ENCODE assay signal across 8 cellular contexts in the genomic region with DNA sequence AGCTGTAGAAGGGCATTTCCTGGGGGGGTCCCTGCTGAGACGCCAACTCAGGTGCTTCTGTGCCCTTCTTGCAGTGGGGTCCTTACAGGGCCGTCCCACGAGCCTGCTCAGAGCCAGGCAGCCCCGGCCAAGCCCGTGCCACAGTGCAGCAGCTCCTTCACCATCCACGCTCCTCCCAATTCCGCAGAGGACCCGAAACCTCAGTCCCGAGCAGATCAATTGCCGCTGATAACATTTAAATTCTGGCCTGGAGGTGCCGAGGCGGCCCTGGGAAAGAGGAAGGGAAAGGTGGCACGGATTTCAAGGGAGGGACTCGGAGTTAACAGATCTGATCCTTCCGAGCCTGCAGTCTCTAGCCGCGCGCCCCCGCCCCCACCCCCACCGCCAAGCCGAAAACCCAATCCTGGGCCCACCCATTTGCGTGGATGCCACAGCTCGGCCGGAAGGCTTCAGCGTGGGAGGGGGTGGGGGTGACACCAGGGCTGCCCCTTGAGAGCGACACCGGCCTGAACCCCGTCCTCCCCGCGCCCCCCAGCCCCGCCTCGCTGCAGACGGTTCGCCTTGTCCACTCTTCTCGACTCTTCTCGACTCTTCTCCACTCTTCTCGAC. TPM values are rescaled to one million over a fixed set of nuclear protein-coding genes. Genes with fewer than 3 reads are reported as not detected.
DNase-seq lines count a peak whose midpoint lies in the region; ATAC-seq and TF ChIP-seq lines count a peak whose summit lies in the region.

No MANE protein-coding gene starts in this region.

- peaks cover 56% of the 10 kb centered on the region for H3K4me1 Mint-ChIP-seq in activated CD4-positive, alpha-beta T cell treated with anti-CD3 and anti-CD28 coated beads for 36 hours

- peaks cover 18 to 48% of the 10 kb centered on the region in 2 donors for H3K4me1 ChIP-seq in thoracic aorta (ENCODE audit: control insufficient read depth in 1 of 2, low read depth in 2 of 2)

- H3K9me3 ChIP-seq in thoracic aorta: no peaks in the 10 kb centered on the region

- intact Hi-C loops in activated CD4-positive, alpha-beta T cell treated with anti-CD3 and anti-CD28 coated beads for 36 hours (cut with DNase I, micrococcal nuclease): loop anchor here in 1 of 2 experiments (1.0 to 2.0 kb wide), 4 partner anchors 32 to 108 kb away; a partner anchor contains a TSS

- H3K27me3 ChIP-seq in thoracic aorta (replicated peaks; ENCODE audit: insufficient read depth): no peaks in the 10 kb centered on the region

- DNase-seq in activated CD4-positive, alpha-beta T cell treated with anti-CD3 and anti-CD28 coated beads for 36 hours: peak; percentile 36
- no peak for DNase-seq in activated CD4-positive, alpha-beta T cell treated with anti-CD3 and anti-CD28 coated beads, Interleukin-2, amount 50 U/mL, for 4 hours
- DNase-seq in astrocyte of the spinal cord (ENCODE audit: low read depth, low spot score): no peak
- peak; percentile 66 for DNase-seq in left kidney (ENCODE audit: low read depth, low spot score)
- DNase-seq in thoracic aorta (ENCODE audit: low spot score): no peak
- no peak for DNase-seq in DMS 273 (lab: John Stamatoyannopoulos, UW; ENCODE audit: unreplicated experiment)
- no peak for DNase-seq in midbrain (lab: John Stamatoyannopoulos, UW)
- DNase-seq in NCI-H2029 (lab: John Stamatoyannopoulos, UW): no peak

- in situ Hi-C loops in astrocyte of the spinal cord (cut with HindIII; ENCODE audit: low sequenced_read_pairs): no loop called here

- no peaks in the 10 kb centered on the region for H3K9me3 Mint-ChIP-seq in activated CD4-positive, alpha-beta T cell treated with anti-CD3 and anti-CD28 coated beads for 36 hours (ENCODE audit: low read depth)

- no peaks in the 10 kb centered on the region for H3K36me3 ChIP-seq in thoracic aorta

- POLR2A ChIA-PET in activated CD4-positive, alpha-beta T cell treated with anti-CD3 and anti-CD28 coated beads for 36 hours (lab: Charles Lee): interaction anchor here (0.7 kb wide), 1 partner anchor 54 kb away, joined by 3 read pairs; no protein-coding TSS in a partner anchor

- H3K27ac Mint-ChIP-seq in activated CD4-positive, alpha-beta T cell treated with anti-CD3 and anti-CD28 coated beads for 36 hours: peak overlapping the region; percentile 93

- H3K27me3 Mint-ChIP-seq in activated CD4-positive, alpha-beta T cell treated with anti-CD3 and anti-CD28 coated beads for 36 hours: peaks cover 4% of the 10 kb centered on the region

- H3K4me3 Mint-ChIP-seq in activated CD4-positive, alpha-beta T cell treated with anti-CD3 and anti-CD28 coated beads for 36 hours: peak overlapping the region; percentile 73

- peak; percentile 8 for ATAC-seq in activated CD4-positive, alpha-beta T cell treated with anti-CD3 and anti-CD28 coated beads for 36 hours
- ATAC-seq in thoracic aorta (ENCODE audit: insufficient number of reproducible peaks, low FRiP score, low read depth): no peak

- CTCF ChIA-PET in activated CD4-positive, alpha-beta T cell treated with anti-CD3 and anti-CD28 coated beads for 36 hours (lab: Charles Lee): interaction anchor here (1.0 to 7.2 kb wide), 3 partner anchors 13 to 109 kb away, joined by 3 to 56 read pairs (median 12); no protein-coding TSS in a partner anchor

- TF ChIP-seq CTCF in astrocyte of the spinal cord (IDR thresholded peaks at IDR 0.05; ENCODE audit: low read depth, low read length): no peak
- TF ChIP-seq CTCF in thoracic aorta (IDR thresholded peaks at IDR 0.05): no peak

- no peaks in the 10 kb centered on the region for H3K36me3 Mint-ChIP-seq in activated CD4-positive, alpha-beta T cell treated with anti-CD3 and anti-CD28 coated beads for 36 hours (ENCODE audit: low read depth)

- H3K4me3 ChIP-seq in astrocyte of the spinal cord (ENCODE audit: low read depth, low read length): peak overlapping the region; percentile 51
- H3K4me3 ChIP-seq in thoracic aorta: peak overlapping the region; percentile 78

- H3K27ac ChIP-seq in thoracic aorta: peak overlapping the region; percentile 79 to 81

RNA-seq across cellular contexts. Expression of a gene that starts 32.3 kb away (rescaled TPM):
- total RNA-seq in activated CD4-positive, alpha-beta T cell treated with anti-CD3 and anti-CD28 coated beads for 36 hours: 10 to 100 TPM; 15.3 to 17.5 TPM
- 100 to 1,000 TPM in 1 of 2 donors, 10 to 100 TPM in 1; 83.7 to 110 TPM for total RNA-seq in thoracic aorta

Comparison
In these comparisons a context has a peak if more than half of its experiments do, and no peak if none do; other contexts are left out.
1. DNase-seq: peak in activated CD4-positive, alpha-beta T cell treated with anti-CD3 and anti-CD28 coated beads for 36 hours (single experiment) and left kidney (single experiment); none in activated CD4-positive, alpha-beta T cell treated with anti-CD3 and anti-CD28 coated beads, Interleukin-2, amount 50 U/mL, for 4 hours (0 of 2), astrocyte of the spinal cord (single experiment), thoracic aorta (single experiment), DMS 273 (single experiment), midbrain (single experiment) and NCI-H2029 (single experiment).
2. RNA of a gene that starts 32.3 kb away (total RNA-seq): 83.7 to 110 TPM in thoracic aorta; 15.3 to 17.5 TPM in activated CD4-positive, alpha-beta T cell treated with anti-CD3 and anti-CD28 coated beads for 36 hours; every median in the first group is over 4 times any median in the second.